ENCODE assay signal across 16 cellular contexts in genomic region chr12:42510823-42511222, GRCh38.
"Had no signal": no experiment of that assay in that cellular context is flagged by ENCODE, and none has a peak within 500 bp of the region (broad histone marks: within the 10 kb centered on the region; RNA-seq: fewer than 3 reads in every experiment).

No MANE protein-coding gene starts in this region.

- H3K4me3 ChIP-seq: adrenal gland, dorsolateral prefrontal cortex, hepatocyte, left ventricle myocardium inferior, ovary, psoas muscle, tibial nerve had no signal

- H3K36me3 Mint-ChIP-seq: activated naive CD4-positive, alpha-beta T cell treated with anti-CD3 and anti-CD28 coated beads, Interleukin-2, amount 50 U/mL, for 72 hours had no signal

- H3K9me3 Mint-ChIP-seq: T-helper 1 cell treated with Interleukin-12 subunit alpha and Interleukin-12 subunit beta and Interleukin-4 antibody, amounts not matched to agents 30 μg/mL and 1 μg/mL, for 36 hours had no signal

- H3K4me3 Mint-ChIP-seq: activated CD4-positive, alpha-beta T cell treated with anti-CD3 and anti-CD28 coated beads for 36 hours; naive B cell; T-helper 1 cell treated with Interleukin-12 subunit alpha and Interleukin-12 subunit beta and Interleukin-4 antibody, amounts not matched to agents 30 μg/mL and 1 μg/mL, for 36 hours had no signal

- H3K9me3 ChIP-seq: adrenal gland, left ventricle myocardium inferior, ovary, psoas muscle had no signal

- H3K27me3 ChIP-seq: adrenal gland, dorsolateral prefrontal cortex, foreskin keratinocyte, hepatocyte, ovary, tibial nerve had no signal

- H3K36me3 ChIP-seq: adrenal gland, left ventricle myocardium inferior, ovary, tibial nerve had no signal

- H3K4me1 Mint-ChIP-seq: activated CD4-positive, alpha-beta T cell treated with anti-CD3 and anti-CD28 coated beads for 36 hours; naive B cell had no signal

- H3K4me1 ChIP-seq: adrenal gland, foreskin keratinocyte, psoas muscle had no signal

- ATAC-seq: activated CD4-positive, alpha-beta T cell treated with anti-CD3 and anti-CD28 coated beads for 36 hours; activated naive CD4-positive, alpha-beta T cell treated with anti-CD3 and anti-CD28 coated beads, Interleukin-2, amount 50 U/mL, for 72 hours; foreskin keratinocyte; psoas muscle; right cardiac atrium; stimulated activated naive CD8-positive, alpha-beta T cell treated with anti-CD3 and anti-CD28 coated beads, Interleukin-15, Interleukin-2, amounts not matched to agents 100 U/mL and 50 U/mL, for 24 hours had no signal

- H3K27ac Mint-ChIP-seq: activated CD4-positive, alpha-beta T cell treated with anti-CD3 and anti-CD28 coated beads for 36 hours; activated naive CD4-positive, alpha-beta T cell treated with anti-CD3 and anti-CD28 coated beads, Interleukin-2, amount 50 U/mL, for 72 hours; naive B cell; T-helper 1 cell treated with Interleukin-12 subunit alpha and Interleukin-12 subunit beta and Interleukin-4 antibody, amounts not matched to agents 30 μg/mL and 1 μg/mL, for 36 hours had no signal

- DNase-seq: activated CD4-positive, alpha-beta T cell treated with anti-CD3 and anti-CD28 coated beads for 36 hours; activated CD4-positive, alpha-beta T cell treated with anti-CD3 and anti-CD28 coated beads, Interleukin-2, amount 50 U/mL, for 48 hours; activated gamma-delta T cell; adrenal gland; dorsolateral prefrontal cortex; foreskin keratinocyte; left ventricle myocardium inferior; naive B cell; ovary; psoas muscle; right cardiac atrium; stimulated activated naive CD8-positive, alpha-beta T cell treated with anti-CD3 and anti-CD28 coated beads, Interleukin-15, Interleukin-2, amounts not matched to agents 100 U/mL and 50 U/mL, for 24 hours had no signal
